18 cellular contexts compared by ENCODE assay signal in the genomic region with DNA sequence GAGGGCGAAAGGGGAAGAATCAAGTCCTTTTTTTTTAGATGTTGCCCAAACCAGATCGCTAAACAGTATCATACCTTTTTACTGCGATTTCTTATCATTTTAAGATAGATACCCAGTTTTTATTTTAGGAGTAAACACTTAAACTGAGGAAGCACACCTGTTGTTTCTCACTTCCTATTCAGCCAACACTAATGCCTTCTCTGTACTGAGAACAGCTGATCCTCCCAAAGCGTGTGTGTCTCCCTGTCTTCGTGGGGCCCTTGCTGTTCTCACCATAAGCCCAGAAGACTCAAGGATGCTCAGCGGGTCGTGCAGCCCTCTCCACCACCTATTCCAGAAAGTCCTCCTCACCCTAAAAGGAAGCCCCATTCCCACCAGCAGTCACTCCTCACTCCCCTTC. TPM values are rescaled to one million over a fixed set of nuclear protein-coding genes. Genes with fewer than 3 reads are reported as not detected.
DNase-seq lines count a peak whose midpoint lies in the region; ATAC-seq lines count a peak whose summit lies in the region.
"Had no signal": no experiment of that assay in that cellular context is flagged by ENCODE, and none has a peak within 500 bp of the region (broad histone marks: within the 10 kb centered on the region; RNA-seq: fewer than 3 reads in every experiment).

No MANE protein-coding gene starts in this region.

- no peak for DNase-seq in activated CD4-positive, alpha-beta T cell treated with anti-CD3 and anti-CD28 coated beads, Interleukin-2, amount 10 ng/mL, durations not matched to agents 7 days and 5 days
- no peak for DNase-seq in activated CD4-positive, alpha-beta T cell treated with anti-CD3 and anti-CD28 coated beads, Interleukin-2, amount 50 U/mL, for 48 hours
- DNase-seq in T-helper 17 cell (no peak), substantia nigra (lab: John Stamatoyannopoulos, UW) (no peak), MV-4-11 (lab: John Stamatoyannopoulos, UW) (no peak)
- DNase-seq: activated CD8-positive, alpha-beta T cell treated with anti-CD3 and anti-CD28 coated beads for 36 hours; amniotic stem cell; C1 segment of cervical spinal cord; cerebellar nuclear complex; DMS79; left ventricle myocardium superior; NCI-H1930; SK-N-SH; testis had no signal

- H3K4me3 Mint-ChIP-seq in activated CD4-positive, alpha-beta T cell treated with anti-CD3 and anti-CD28 coated beads, Interleukin-2, amount 10 ng/mL, durations not matched to agents 7 days and 5 days: no peak overlapping the region
- H3K4me3 Mint-ChIP-seq in T-helper 17 cell: no peak overlapping the region
- H3K4me3 Mint-ChIP-seq: activated CD8-positive, alpha-beta T cell treated with anti-CD3 and anti-CD28 coated beads for 36 hours had no signal

- peaks cover 39% of the 10 kb centered on the region for H3K4me1 Mint-ChIP-seq in activated CD4-positive, alpha-beta T cell treated with anti-CD3 and anti-CD28 coated beads, Interleukin-2, amount 10 ng/mL, durations not matched to agents 7 days and 5 days
- H3K4me1 Mint-ChIP-seq in T-helper 17 cell: peaks cover 39% of the 10 kb centered on the region

- peak overlapping the region; percentile 3 for H3K27ac Mint-ChIP-seq in activated CD4-positive, alpha-beta T cell treated with anti-CD3 and anti-CD28 coated beads, Interleukin-2, amount 10 ng/mL, durations not matched to agents 7 days and 5 days
- H3K27ac Mint-ChIP-seq in T-helper 17 cell: peak overlapping the region; percentile 49
- H3K27ac Mint-ChIP-seq: activated CD8-positive, alpha-beta T cell treated with anti-CD3 and anti-CD28 coated beads for 36 hours had no signal

- POLR2A ChIA-PET in activated CD4-positive, alpha-beta T cell treated with anti-CD3 and anti-CD28 coated beads, Interleukin-2, amount 10 ng/mL, durations not matched to agents 7 days and 5 days (lab: Charles Lee): no interaction called here

- no peaks in the 10 kb centered on the region for H3K9me3 ChIP-seq in T-helper 17 cell (ENCODE audit: control insufficient read depth, low read length, poor library complexity, severe bottlenecking)
- H3K9me3 ChIP-seq: SK-N-SH, testis had no signal

- H3K36me3 Mint-ChIP-seq in activated CD4-positive, alpha-beta T cell treated with anti-CD3 and anti-CD28 coated beads, Interleukin-2, amount 10 ng/mL, durations not matched to agents 7 days and 5 days (ENCODE audit: low read depth): peaks cover 12% of the 10 kb centered on the region
- peaks cover 8% of the 10 kb centered on the region for H3K36me3 Mint-ChIP-seq in T-helper 17 cell (ENCODE audit: low read depth)

- ATAC-seq in HG02642 (IDR thresholded peaks at IDR 0.05; ENCODE audit: poor library complexity, unreplicated experiment): peak; percentile 44
- no peak for ATAC-seq in T-helper 17 cell
- no peak for ATAC-seq in GM19324 (IDR thresholded peaks at IDR 0.05; ENCODE audit: low FRiP score, unreplicated experiment)
- ATAC-seq in esophagus mucosa: no peak
- ATAC-seq: activated CD8-positive, alpha-beta T cell treated with anti-CD3 and anti-CD28 coated beads for 36 hours; left ventricle myocardium superior had no signal

- peak overlapping the region; percentile 1 for H3K27ac ChIP-seq in substantia nigra (ENCODE audit: low read depth, low read length, poor library complexity, severe bottlenecking)
- H3K27ac ChIP-seq: 22Rv1, testis had no signal

- CTCF ChIA-PET in activated CD4-positive, alpha-beta T cell treated with anti-CD3 and anti-CD28 coated beads, Interleukin-2, amount 10 ng/mL, durations not matched to agents 7 days and 5 days (lab: Charles Lee): interaction anchor here (1.0 kb wide), 1 partner anchor 8 kb away, joined by 4 read pairs; no protein-coding TSS in a partner anchor

- peaks cover 3% of the 10 kb centered on the region for H3K9me3 Mint-ChIP-seq in activated CD4-positive, alpha-beta T cell treated with anti-CD3 and anti-CD28 coated beads, Interleukin-2, amount 10 ng/mL, durations not matched to agents 7 days and 5 days
- H3K9me3 Mint-ChIP-seq: activated CD8-positive, alpha-beta T cell treated with anti-CD3 and anti-CD28 coated beads for 36 hours had no signal

- H3K27me3 Mint-ChIP-seq in activated CD4-positive, alpha-beta T cell treated with anti-CD3 and anti-CD28 coated beads, Interleukin-2, amount 10 ng/mL, durations not matched to agents 7 days and 5 days: peaks cover 13% of the 10 kb centered on the region
- no peaks in the 10 kb centered on the region for H3K27me3 Mint-ChIP-seq in T-helper 17 cell

RNA-seq across cellular contexts. Expression of a gene that starts 14.8 kb away (rescaled TPM):
- 100 to 1,000 TPM; 291 to 300 TPM for total RNA-seq in activated CD4-positive, alpha-beta T cell treated with anti-CD3 and anti-CD28 coated beads, Interleukin-2, amount 10 ng/mL, durations not matched to agents 7 days and 5 days
- total RNA-seq in T-helper 17 cell (100 to 1,000 TPM; 516 to 530 TPM), esophagus mucosa (106 TPM)
